In genomic region chr19:45440259-45440638, GRCh38 we compare ENCODE assay signal across 8 cellular contexts. TPM values are rescaled to one million over a fixed set of nuclear protein-coding genes. Genes with fewer than 3 reads are reported as not detected.
DNase-seq lines count a peak whose midpoint lies in the region; ATAC-seq and TF ChIP-seq lines count a peak whose summit lies in the region.

No MANE protein-coding gene starts in this region.

- H3K27ac ChIP-seq in lung (ENCODE audit: low read depth in 1 of 2, low read length in 1 of 2) (peak overlapping the region; percentile 94 to 97), transverse colon (peak overlapping the region; percentile 87 to 97 (median 89))

- H3K4me1 ChIP-seq in lung (ENCODE audit: control insufficient read depth in 2 of 2, insufficient read depth in 2 of 2, low read length in 2 of 2) (peaks cover 6 to 9% of the 10 kb centered on the region in 2 donors), transverse colon (peaks cover 11 to 38% (median 22%) of the 10 kb centered on the region in 4 donors)

- TF ChIP-seq EP300 in transverse colon (IDR thresholded peaks at IDR 0.05; ENCODE audit: low read depth) = no peak

- H3K9me3 Mint-ChIP-seq in activated naive CD4-positive, alpha-beta T cell treated with anti-CD3 and anti-CD28 coated beads, Interleukin-2, amount 10 ng/mL, durations not matched to agents 7 days and 5 days = no peaks in the 10 kb centered on the region
- peaks cover 0 to 5% (median 0%) of the 10 kb centered on the region in 5 experiments for H3K9me3 Mint-ChIP-seq in brain

- peak overlapping the region; percentile 67 for H3K27ac Mint-ChIP-seq in activated naive CD4-positive, alpha-beta T cell treated with anti-CD3 and anti-CD28 coated beads, Interleukin-2, amount 10 ng/mL, durations not matched to agents 7 days and 5 days
- peak overlapping the region; percentile 52 to 96 (median 76) for H3K27ac Mint-ChIP-seq in brain

- H3K36me3 ChIP-seq in lung (ENCODE audit: control insufficient read depth in 2 of 2, insufficient read depth in 2 of 2, low read length in 2 of 2) = no peaks in the 10 kb centered on the region
- H3K36me3 ChIP-seq in transverse colon = no peaks in the 10 kb centered on the region

- H3K4me1 Mint-ChIP-seq in activated naive CD4-positive, alpha-beta T cell treated with anti-CD3 and anti-CD28 coated beads, Interleukin-2, amount 10 ng/mL, durations not matched to agents 7 days and 5 days = peaks cover 44% of the 10 kb centered on the region
- peaks cover 37% of the 10 kb centered on the region for H3K4me1 Mint-ChIP-seq in brain

- in situ Hi-C loops in transverse colon (cut with MboI; ENCODE audit: low pct_ligation_motif_present in 1 of 4, low pct_unique_long_range_greater_than_20kb in 1 of 4, low sequenced_read_pairs in 3 of 4) = loop anchor here in 3 of 4 donors (5.0 kb wide), 1 partner anchor 37 kb away; no protein-coding TSS in a partner anchor

- no peak for TF ChIP-seq CTCF in brain (conservative IDR thresholded peaks at IDR 0.05)
- no peak for TF ChIP-seq CTCF in lung (IDR thresholded peaks at IDR 0.05; ENCODE audit: control extremely low read depth, extremely low read depth)
- TF ChIP-seq CTCF in transverse colon (IDR thresholded peaks at IDR 0.05) = no peak

- no peak for DNase-seq in activated naive CD4-positive, alpha-beta T cell treated with anti-CD3 and anti-CD28 coated beads, Interleukin-2, amount 10 ng/mL, durations not matched to agents 7 days and 5 days
- DNase-seq in activated naive CD4-positive, alpha-beta T cell treated with Interleukin-2 at 50 U/mL for 16 hours = no peak
- DNase-seq in lung (ENCODE audit: low spot score) = no peak
- DNase-seq in transverse colon = no peak

- no peak overlapping the region for H3K4me3 ChIP-seq in lung
- H3K4me3 ChIP-seq in transverse colon = peak overlapping the region in 3 of 4 donors; percentile 53 to 77 (median 69)

- H3K36me3 Mint-ChIP-seq in activated naive CD4-positive, alpha-beta T cell treated with anti-CD3 and anti-CD28 coated beads, Interleukin-2, amount 10 ng/mL, durations not matched to agents 7 days and 5 days = no peaks in the 10 kb centered on the region
- H3K36me3 Mint-ChIP-seq in brain = no peaks in the 10 kb centered on the region

- H3K9me3 ChIP-seq in lung (ENCODE audit: control insufficient read depth in 2 of 2, insufficient read depth in 1 of 2, low read length in 1 of 2) (no peaks in the 10 kb centered on the region), transverse colon (no peaks in the 10 kb centered on the region)

- CTCF ChIA-PET in activated naive CD4-positive, alpha-beta T cell treated with anti-CD3 and anti-CD28 coated beads, Interleukin-2, amount 10 ng/mL, durations not matched to agents 7 days and 5 days (lab: Charles Lee) = interaction anchor here (0.9 to 8.5 kb wide), 16 partner anchors 9 to 202 kb away, joined by 3 to 229 read pairs (median 10); partner anchors contain the start of genes ERCC1, FOSB and PPP1R13L

- 69 to 71% methylated on average over 9 of the region's 9 CpGs for WGBS in lung, 2 donors
- WGBS in transverse colon (ENCODE audit: low coverage in 1 of 2), 2 donors = 57% methylated on average over 9 of the region's 9 CpGs; no CpG with 5 or more reads in 1 of the 2 donors

- peaks cover 23% of the 10 kb centered on the region for H3K27me3 Mint-ChIP-seq in activated naive CD4-positive, alpha-beta T cell treated with anti-CD3 and anti-CD28 coated beads, Interleukin-2, amount 10 ng/mL, durations not matched to agents 7 days and 5 days
- peaks cover 3% of the 10 kb centered on the region for H3K27me3 Mint-ChIP-seq in brain

- H3K27me3 ChIP-seq in lung (ENCODE audit: control insufficient read depth, insufficient read depth) (no peaks in the 10 kb centered on the region), transverse colon (no peaks in the 10 kb centered on the region)

- ATAC-seq in lung (ENCODE audit: insufficient read depth, low FRiP score) = no peak
- no peak for ATAC-seq in GM19467 (IDR thresholded peaks at IDR 0.05; ENCODE audit: unreplicated experiment)
- no peak for ATAC-seq in HG03135 (IDR thresholded peaks at IDR 0.05; ENCODE audit: unreplicated experiment)
- no peak for ATAC-seq in GM18517 (IDR thresholded peaks at IDR 0.05; ENCODE audit: unreplicated experiment)

- TF ChIP-seq POLR2A in transverse colon (IDR thresholded peaks at IDR 0.05) = no peak

- H3K4me3 Mint-ChIP-seq in activated naive CD4-positive, alpha-beta T cell treated with anti-CD3 and anti-CD28 coated beads, Interleukin-2, amount 10 ng/mL, durations not matched to agents 7 days and 5 days = peak overlapping the region; percentile 64
- H3K4me3 Mint-ChIP-seq in brain = peak overlapping the region; percentile 79 to 84 (median 84)

- intact Hi-C loops in transverse colon (cut with DNase I; ENCODE audit: low total_unique reads) = loop anchor here (2.0 kb wide), 1 partner anchor 39 kb away; no protein-coding TSS in a partner anchor

RNA-seq across cellular contexts. Expression of gene ERCC1, which starts 16.5 kb away (rescaled TPM):
- 97.8 TPM for polyA plus RNA-seq in brain (ENCODE audit: insufficient read depth, low read depth, low replicate concordance)
- total RNA-seq in lung = 10 to 100 TPM; 72.4 to 82.3 TPM
- polyA plus RNA-seq in lung = 10 to 100 TPM; 53.2 to 54.0 TPM
- total RNA-seq in transverse colon = 10 to 100 TPM; 38.8 to 42.6 (median 40.0) TPM

RNA-seq across cellular contexts. Expression of gene FOSB, which starts 27.5 kb away (rescaled TPM):
- polyA plus RNA-seq in brain (ENCODE audit: insufficient read depth, low read depth, low replicate concordance) (0.92 TPM), lung (10 to 100 TPM in 1 of 2 donors, 1 to 10 TPM in 1; 7.9 to 22.8 TPM)
- total RNA-seq in lung (10 to 100 TPM in 1 of 2 donors, 1 to 10 TPM in 1; 9.9 to 24.2 TPM), transverse colon (10 to 100 TPM; 14.5 to 64.7 (median 25.6) TPM)

RNA-seq across cellular contexts. Expression of gene POLR1G, which starts 33.8 kb away (rescaled TPM):
- polyA plus RNA-seq in brain (ENCODE audit: insufficient read depth, low read depth, low replicate concordance) = 4.9 TPM
- 1 to 10 TPM; 3.6 to 8.3 TPM for total RNA-seq in lung
- 1 to 10 TPM; 5.2 to 6.6 TPM for polyA plus RNA-seq in lung
- total RNA-seq in transverse colon = 1 to 10 TPM in 3 of 4 donors, under 1 TPM in 1; 1.00 to 3.5 (median 1.2) TPM

RNA-seq across cellular contexts. Expression of gene PPP1R13L, which starts 35.4 kb away (rescaled TPM):
- polyA plus RNA-seq in brain (ENCODE audit: insufficient read depth, low read depth, low replicate concordance) = 14.8 TPM
- total RNA-seq in lung = 10 to 100 TPM; 14.0 to 37.3 TPM
- 10 to 100 TPM; 32.0 to 34.0 TPM for polyA plus RNA-seq in lung
- total RNA-seq in transverse colon = 100 to 1,000 TPM in 1 of 4 donors, 10 to 100 TPM in 3; 28.5 to 298 (median 44.4) TPM

RNA-seq across cellular contexts. Expression of gene RTN2, which starts 56.6 kb away (rescaled TPM):
- polyA plus RNA-seq in brain (ENCODE audit: insufficient read depth, low read depth, low replicate concordance) (64.4 TPM), lung (10 to 100 TPM in 1 of 2 donors, 1 to 10 TPM in 1; 8.3 to 10.3 TPM)
- total RNA-seq in lung (10 to 100 TPM in 1 of 2 donors, 1 to 10 TPM in 1; 5.4 to 10.9 TPM), transverse colon (10 to 100 TPM in 1 of 4 donors, 1 to 10 TPM in 1, not detected in 2; 5.7 to 13.5 TPM)
